ENCODE assay signal across 8 cellular contexts in the genomic region with DNA sequence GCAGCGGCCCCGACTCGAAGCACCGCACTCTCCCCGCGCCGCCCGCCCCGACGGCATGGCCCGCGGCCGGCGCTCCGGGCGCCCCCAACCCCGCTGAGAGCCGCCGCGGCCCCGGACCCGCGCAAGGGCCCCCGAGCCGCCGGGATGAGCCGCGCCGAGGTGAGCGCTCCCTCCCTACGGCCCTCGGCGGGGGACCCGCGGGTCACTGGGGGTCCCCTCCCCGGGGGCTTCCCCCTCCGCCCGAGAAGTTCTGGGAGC. TPM values are rescaled to one million over a fixed set of nuclear protein-coding genes. Genes with fewer than 3 reads are reported as not detected.
DNase-seq lines count a peak whose midpoint lies in the region; ATAC-seq, FAIRE-seq and TF ChIP-seq lines count a peak whose summit lies in the region.

No MANE protein-coding gene starts in this region.

- no peaks in the 10 kb centered on the region for H3K9me3 Mint-ChIP-seq in activated CD8-positive, alpha-beta T cell treated with anti-CD3 and anti-CD28 coated beads, Interleukin-2, amount 10 ng/mL, durations not matched to agents 7 days and 5 days (ENCODE audit: insufficient read depth)
- no peaks in the 10 kb centered on the region for H3K9me3 Mint-ChIP-seq in immature natural killer cell

- CTCF ChIA-PET in AG04450 (lab: Charles Lee): interaction anchor here (1.0 to 8.5 kb wide), 3 partner anchors 37 to 209 kb away, joined by 7 to 186 read pairs (median 99); no protein-coding TSS in a partner anchor
- CTCF ChIA-PET in activated CD8-positive, alpha-beta T cell treated with anti-CD3 and anti-CD28 coated beads, Interleukin-2, amount 10 ng/mL, durations not matched to agents 7 days and 5 days (lab: Charles Lee): interaction anchor here (0.8 to 8.7 kb wide), 19 partner anchors 15 to 704 kb away, joined by 3 to 318 read pairs (median 4); partner anchors contain the start of gene CGRRF1

- TF ChIP-seq POLR2A in GM12891 (IDR thresholded peaks at IDR 0.05; ENCODE audit: low read depth, low read length): no peak

- H3K27ac Mint-ChIP-seq in activated CD8-positive, alpha-beta T cell treated with anti-CD3 and anti-CD28 coated beads, Interleukin-2, amount 10 ng/mL, durations not matched to agents 7 days and 5 days: peak overlapping the region; percentile 67
- no peak overlapping the region for H3K27ac Mint-ChIP-seq in immature natural killer cell

- DNase-seq in AG04450 (ENCODE audit: low read depth, low spot score) (no peak), immature natural killer cell (peak in 1 of 3 donors; percentile 3), thoracic aorta (ENCODE audit: low spot score) (no peak), NCI-H446 (lab: John Stamatoyannopoulos, UW) (no peak), GM12891 (ENCODE audit: insufficient read length, low spot score) (no peak), DMS79 treated with DMSO at 0.1 percent for 48 hours (lab: John Stamatoyannopoulos, UW) (no peak)
- no peak for DNase-seq in activated CD8-positive, alpha-beta T cell treated with anti-CD3 and anti-CD28 coated beads, Interleukin-2, amount 10 ng/mL, durations not matched to agents 7 days and 5 days

- peaks cover 23% of the 10 kb centered on the region for H3K4me1 Mint-ChIP-seq in activated CD8-positive, alpha-beta T cell treated with anti-CD3 and anti-CD28 coated beads, Interleukin-2, amount 10 ng/mL, durations not matched to agents 7 days and 5 days (ENCODE audit: low read depth)
- H3K4me1 Mint-ChIP-seq in immature natural killer cell: peaks cover 25 to 28% of the 10 kb centered on the region in 2 donors

- H3K36me3 ChIP-seq in thoracic aorta: no peaks in the 10 kb centered on the region

- no peaks in the 10 kb centered on the region for H3K27me3 ChIP-seq in AG04450 (ENCODE audit: control insufficient read depth, insufficient read depth, low read length)
- H3K27me3 ChIP-seq in thoracic aorta (replicated peaks; ENCODE audit: insufficient read depth): no peaks in the 10 kb centered on the region

- H3K9me3 ChIP-seq in AG04450 (ENCODE audit: control insufficient read depth, insufficient read depth, low read length) (no peaks in the 10 kb centered on the region; the same call in 1 of the 2 replicates), thoracic aorta (no peaks in the 10 kb centered on the region)

- H3K4me3 Mint-ChIP-seq in activated CD8-positive, alpha-beta T cell treated with anti-CD3 and anti-CD28 coated beads, Interleukin-2, amount 10 ng/mL, durations not matched to agents 7 days and 5 days: peak overlapping the region; percentile 70
- H3K4me3 Mint-ChIP-seq in immature natural killer cell: peak overlapping the region; percentile 63 to 80 (median 78)

- peak; percentile 3 for ATAC-seq in GM21723 (IDR thresholded peaks at IDR 0.05; ENCODE audit: unreplicated experiment)
- ATAC-seq in activated CD8-positive, alpha-beta T cell treated with anti-CD3 and anti-CD28 coated beads, Interleukin-2, amount 10 ng/mL, durations not matched to agents 7 days and 5 days: no peak
- no peak for ATAC-seq in thoracic aorta (ENCODE audit: insufficient number of reproducible peaks, low FRiP score, low read depth)

- H3K27ac ChIP-seq in AG04450 (ENCODE audit: low read depth, low read length) (peak overlapping the region; percentile 86), thoracic aorta (peak overlapping the region; percentile 99)

- H3K27me3 Mint-ChIP-seq in activated CD8-positive, alpha-beta T cell treated with anti-CD3 and anti-CD28 coated beads, Interleukin-2, amount 10 ng/mL, durations not matched to agents 7 days and 5 days (ENCODE audit: low read depth): peaks cover 21% of the 10 kb centered on the region
- peaks cover 10 to 30% (median 18%) of the 10 kb centered on the region in 3 donors for H3K27me3 Mint-ChIP-seq in immature natural killer cell (ENCODE audit: low read depth in 3 of 3)

- peaks cover 15 to 33% of the 10 kb centered on the region in 2 donors for H3K4me1 ChIP-seq in thoracic aorta (ENCODE audit: control insufficient read depth in 1 of 2, low read depth in 2 of 2)

- TF ChIP-seq CTCF in AG04450 (IDR thresholded peaks at IDR 0.05; ENCODE audit: low read depth, low read length): no peak
- no peak for TF ChIP-seq CTCF in thoracic aorta (IDR thresholded peaks at IDR 0.05)

- H3K36me3 Mint-ChIP-seq in activated CD8-positive, alpha-beta T cell treated with anti-CD3 and anti-CD28 coated beads, Interleukin-2, amount 10 ng/mL, durations not matched to agents 7 days and 5 days (ENCODE audit: low read depth): no peaks in the 10 kb centered on the region
- H3K36me3 Mint-ChIP-seq in immature natural killer cell: no peaks in the 10 kb centered on the region

- H3K4me3 ChIP-seq in AG04450 (ENCODE audit: low read depth, low read length): peak overlapping the region; percentile 80
- H3K4me3 ChIP-seq in thoracic aorta: peak overlapping the region; percentile 97

- POLR2A ChIA-PET in AG04450 (lab: Yijun Ruan, JAX): interaction anchor here (0.7 to 4.3 kb wide), 21 partner anchors 25 to 239 kb away, joined by 3 to 61 read pairs (median 5); partner anchors contain the start of gene CGRRF1
- POLR2A ChIA-PET in activated CD8-positive, alpha-beta T cell treated with anti-CD3 and anti-CD28 coated beads, Interleukin-2, amount 10 ng/mL, durations not matched to agents 7 days and 5 days (lab: Charles Lee): interaction anchor here (1.0 to 3.7 kb wide), 3 partner anchors 207 to 210 kb away, joined by 3 to 20 read pairs (median 13); no protein-coding TSS in a partner anchor

- no peak for FAIRE-seq in GM12891 (lab: Jason Lieb, UNC)

TF ChIP-seq in GM12891, 5 proteins besides CTCF, POLR2A, EP300 and RAD21:
- TF ChIP-seq POLR2AphosphoS5 (IDR thresholded peaks at IDR 0.05; ENCODE audit: low read depth, low read length) (no peak), SPI1 (IDR thresholded peaks at IDR 0.05; ENCODE audit: low read depth, low read length) (no peak), POU2F2 (IDR thresholded peaks at IDR 0.05; ENCODE audit: low read depth, low read length) (no peak), PAX5 (IDR thresholded peaks at IDR 0.05; ENCODE audit: insufficient read depth, low read length, severe bottlenecking) (no peak), TAF1 (IDR thresholded peaks at IDR 0.05; ENCODE audit: low read depth, low read length) (no peak; the same call in 1 of the 2 replicates)

RNA-seq across cellular contexts. Expression of gene SAMD4A, which starts 0.8 kb away (rescaled TPM):
- 12.7 and 21.0 TPM in 2 replicates for polyA plus RNA-seq in AG04450 (2011; rRNA removed)
- 64.5 and 81.7 TPM in 2 replicates for polyA minus RNA-seq in AG04450 (2011; rRNA and poly(A)+ RNA removed)
- 1 to 10 TPM; 3.6 to 3.9 TPM for total RNA-seq in activated CD8-positive, alpha-beta T cell treated with anti-CD3 and anti-CD28 coated beads, Interleukin-2, amount 10 ng/mL, durations not matched to agents 7 days and 5 days
- not detected for polyA plus RNA-seq in immature natural killer cell
- total RNA-seq in thoracic aorta: 100 to 1,000 TPM; 142 to 172 TPM
- 2.1 TPM for polyA plus RNA-seq in GM12891 (2012; ENCODE audit: low read depth, missing spikeins)

RNA-seq across cellular contexts. Expression of gene CGRRF1, which starts 56.4 kb away (rescaled TPM):
- polyA plus RNA-seq in AG04450 (2011; rRNA removed): 15.2 and 22.2 TPM in 2 replicates
- polyA minus RNA-seq in AG04450 (2011; rRNA and poly(A)+ RNA removed): 7.1 and 7.9 TPM in 2 replicates
- 10 to 100 TPM; 13.6 to 13.7 TPM for total RNA-seq in activated CD8-positive, alpha-beta T cell treated with anti-CD3 and anti-CD28 coated beads, Interleukin-2, amount 10 ng/mL, durations not matched to agents 7 days and 5 days
- polyA plus RNA-seq in immature natural killer cell: 10 to 100 TPM; 22.4 to 36.0 (median 27.5) TPM
- total RNA-seq in thoracic aorta: 10 to 100 TPM; 15.2 to 42.2 TPM
- polyA plus RNA-seq in GM12891 (2012; ENCODE audit: low read depth, missing spikeins): 13.9 TPM

Comparison
In these comparisons a context has a peak if more than half of its experiments do, and no peak if none do; other contexts are left out.
1. RNA of gene SAMD4A, which starts 0.8 kb away (total RNA-seq): 142 to 172 TPM in thoracic aorta; 3.6 to 3.9 TPM in activated CD8-positive, alpha-beta T cell treated with anti-CD3 and anti-CD28 coated beads, Interleukin-2, amount 10 ng/mL, durations not matched to agents 7 days and 5 days; every median in the first group is over 10 times any median in the second.